In the genomic region with DNA sequence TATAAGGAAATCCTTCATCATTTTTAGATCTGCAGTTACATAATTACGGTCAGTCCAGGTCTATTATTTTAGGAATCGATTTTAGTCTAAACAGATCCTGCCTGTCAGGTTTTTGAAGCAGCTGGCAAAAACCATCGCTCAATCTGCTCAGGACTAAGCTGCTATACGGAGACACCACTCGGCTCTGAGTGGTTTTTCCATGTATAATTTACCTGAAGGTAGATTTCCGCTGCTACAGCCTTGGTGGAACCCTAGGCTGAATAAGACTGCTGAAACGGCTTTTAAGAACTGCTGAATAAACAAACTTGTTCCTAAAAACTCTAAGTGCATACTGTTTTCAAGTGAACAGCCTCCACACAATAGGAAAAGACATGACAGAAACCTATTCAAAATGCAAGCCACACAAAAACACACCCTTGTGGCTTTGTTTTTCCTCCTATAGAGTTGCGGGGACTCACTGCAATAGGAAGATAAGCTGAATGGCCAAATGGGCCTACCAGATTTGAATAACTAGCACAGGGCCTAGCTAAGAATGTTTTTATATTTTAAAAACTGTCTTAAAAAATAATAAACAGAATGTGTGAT, we compare ENCODE assay signal across 2 cellular contexts.
TF ChIP-seq lines count a peak whose summit lies in the region.

No MANE protein-coding gene starts in this region.

TF ChIP-seq in A549, 52 proteins besides CTCF, POLR2A, EP300 and RAD21:
- TF ChIP-seq HOXB5 (CRISPR knock-in tag; IDR thresholded peaks at IDR 0.05) (no peak), MAFK (IDR thresholded peaks at IDR 0.05; ENCODE audit: partially characterized antibody) (peak; percentile 37)

TF ChIP-seq in H1, 55 proteins besides CTCF, POLR2A, EP300 and RAD21:
- no peak for TF ChIP-seq EZH2 (IDR thresholded peaks at IDR 0.05; ENCODE audit: low read depth, low read length, severe bottlenecking)
- no peak for TF ChIP-seq SIRT6 (IDR thresholded peaks at IDR 0.05; ENCODE audit: low read length)
TF ChIP-seq in H1: peak in this region for 0.
